ENCODE assay signal across 20 cellular contexts in genomic region chr19:32068805-32069204, GRCh38.
"Had no signal": no experiment of that assay in that cellular context is flagged by ENCODE, and none has a peak within 500 bp of the region (broad histone marks: within the 10 kb centered on the region; RNA-seq: fewer than 3 reads in every experiment).

No MANE protein-coding gene starts in this region.

- DNase-seq: MG63, NCI-H1092, NCI-H1105 treated with DMSO at 0.1 percent for 48 hours, NCI-H1417 treated with DMSO at 0.1 percent for 48 hours, NCI-H146, NCI-H1694 treated with DMSO at 0.1 percent for 48 hours, NCI-H1930, NCI-H2081, NCI-H2107, NCI-H2227 treated with DMSO at 0.1 percent for 48 hours, NCI-H524, NCI-H526 treated with DMSO at 0.1 percent for 48 hours, NCI-H774, RPMI8226, SHP77 had no signal

- H3K4me3 Mint-ChIP-seq: IgD-negative memory B cell had no signal

- H3K27me3 ChIP-seq: SJSA1 had no signal

- H3K9me3 ChIP-seq: MG63, SJSA1 had no signal

- H3K36me3 ChIP-seq: MG63, SJSA1 had no signal

- H3K27ac Mint-ChIP-seq: IgD-negative memory B cell had no signal

- H3K36me3 Mint-ChIP-seq: IgD-negative memory B cell had no signal

- H3K27ac ChIP-seq: HL-60, SJSA1, SK-N-MC had no signal

- H3K4me3 ChIP-seq: K562, MG63, SJSA1, SK-N-MC had no signal
